In the genomic region with DNA sequence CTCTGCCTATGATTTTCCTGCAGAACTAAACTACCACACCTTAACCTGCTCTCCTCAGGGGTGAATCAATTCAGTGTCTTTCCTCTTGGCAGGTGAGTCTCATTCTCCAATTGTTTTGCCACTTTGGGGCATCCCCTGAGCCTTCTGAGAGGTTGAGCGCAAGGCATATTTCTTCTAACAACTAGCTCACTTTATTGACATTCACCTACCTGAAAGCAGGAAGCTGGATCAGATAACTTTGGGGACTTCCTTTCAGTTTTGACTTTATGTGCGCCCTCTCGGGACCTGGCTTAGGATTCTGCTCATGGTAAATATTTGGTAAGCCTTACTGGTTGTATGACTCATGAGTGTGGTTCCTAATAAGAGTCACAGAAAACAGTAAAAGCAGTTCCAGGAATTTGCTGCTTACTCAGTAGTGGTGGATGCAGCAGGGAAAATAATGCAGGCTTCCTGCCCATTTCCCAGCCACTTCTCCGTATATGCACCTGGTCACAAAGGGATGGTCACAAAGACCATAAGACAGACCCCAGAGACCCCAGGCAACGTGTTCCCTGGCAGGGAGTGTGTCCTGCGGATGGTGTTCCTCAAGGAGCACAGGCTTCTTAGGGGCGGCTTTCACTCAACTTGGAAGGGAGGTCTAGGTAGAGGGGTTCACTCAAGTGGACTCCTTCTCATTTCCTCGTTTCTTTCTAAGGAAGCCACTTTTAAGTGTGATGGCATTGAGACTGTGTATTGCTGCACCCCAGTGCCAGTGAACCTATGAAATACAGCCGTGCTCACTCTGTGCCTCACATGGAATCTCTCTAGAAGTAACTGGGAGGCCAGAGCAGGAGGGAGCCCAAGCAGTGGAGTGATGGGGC, we compare ENCODE assay signal across 8 cellular contexts. TPM values are rescaled to one million over a fixed set of nuclear protein-coding genes. Genes with fewer than 3 reads are reported as not detected.
DNase-seq lines count a peak whose midpoint lies in the region; ATAC-seq lines count a peak whose summit lies in the region.

No MANE protein-coding gene starts in this region.

- intact Hi-C loops in CD4-positive, alpha-beta memory T cell (cut with micrococcal nuclease), result no loop called here

- CTCF ChIA-PET in CD4-positive, alpha-beta memory T cell (lab: Charles Lee; ENCODE audit: partially characterized antibody), result interaction anchor here (0.9 to 2.7 kb wide), 3 partner anchors 19 to 57 kb away, joined by 3 to 7 read pairs (median 3); no protein-coding TSS in a partner anchor
- CTCF ChIA-PET in activated CD4-positive, alpha-beta memory T cell treated with anti-CD3 and anti-CD28 coated beads, Interleukin-2, amount 10 ng/mL, durations not matched to agents 7 days and 5 days (lab: Charles Lee), result interaction anchor here (0.7 to 3.8 kb wide), 12 partner anchors 16 to 273 kb away, joined by 3 to 27 read pairs (median 5); no protein-coding TSS in a partner anchor

- H3K27me3 Mint-ChIP-seq in CD4-positive, alpha-beta memory T cell, result peaks cover 3 to 6% of the 10 kb centered on the region in 2 donors
- no peaks in the 10 kb centered on the region for H3K27me3 Mint-ChIP-seq in activated CD4-positive, alpha-beta memory T cell treated with anti-CD3 and anti-CD28 coated beads, Interleukin-2, amount 10 ng/mL, durations not matched to agents 7 days and 5 days

- no peaks in the 10 kb centered on the region for H3K9me3 ChIP-seq in CD4-positive, alpha-beta memory T cell (ENCODE audit: control insufficient read depth in 1 of 2, low read length in 2 of 2)

- no peak overlapping the region for H3K4me3 ChIP-seq in CD4-positive, alpha-beta memory T cell (ENCODE audit: low read length in 2 of 2)

- peaks cover 19% of the 10 kb centered on the region for H3K4me1 ChIP-seq in CD4-positive, alpha-beta memory T cell (ENCODE audit: insufficient read depth, low read length)

- DNase-seq in CD4-positive, alpha-beta memory T cell, result no peak
- peak; percentile 67 for DNase-seq in activated CD4-positive, alpha-beta memory T cell treated with anti-CD3 and anti-CD28 coated beads, Interleukin-2, amount 10 ng/mL, durations not matched to agents 7 days and 5 days
- DNase-seq in left lobe of liver (ENCODE audit: low spot score) (no peak), SHP77 treated with DMSO at 0.1 percent for 48 hours (lab: John Stamatoyannopoulos, UW) (no peak)

- peaks cover 11 to 21% (median 17%) of the 10 kb centered on the region in 4 donors for H3K4me1 Mint-ChIP-seq in CD4-positive, alpha-beta memory T cell
- H3K4me1 Mint-ChIP-seq in activated CD4-positive, alpha-beta memory T cell treated with anti-CD3 and anti-CD28 coated beads, Interleukin-2, amount 10 ng/mL, durations not matched to agents 7 days and 5 days, result peaks cover 57% of the 10 kb centered on the region

- peak overlapping the region in 1 of 7 donors; percentile 70 for H3K27ac Mint-ChIP-seq in CD4-positive, alpha-beta memory T cell
- peak overlapping the region; percentile 92 for H3K27ac Mint-ChIP-seq in activated CD4-positive, alpha-beta memory T cell treated with anti-CD3 and anti-CD28 coated beads, Interleukin-2, amount 10 ng/mL, durations not matched to agents 7 days and 5 days

- H3K9me3 Mint-ChIP-seq in CD4-positive, alpha-beta memory T cell, result peaks cover 0 to 6% (median 2%) of the 10 kb centered on the region in 8 donors
- H3K9me3 Mint-ChIP-seq in activated CD4-positive, alpha-beta memory T cell treated with anti-CD3 and anti-CD28 coated beads, Interleukin-2, amount 10 ng/mL, durations not matched to agents 7 days and 5 days, result peaks cover 11% of the 10 kb centered on the region

- no peak overlapping the region for H3K27ac ChIP-seq in CD4-positive, alpha-beta memory T cell (ENCODE audit: low read depth, low read length)

- H3K36me3 ChIP-seq in CD4-positive, alpha-beta memory T cell (ENCODE audit: insufficient read depth, low read length), result no peaks in the 10 kb centered on the region

- no peaks in the 10 kb centered on the region for H3K27me3 ChIP-seq in CD4-positive, alpha-beta memory T cell (ENCODE audit: insufficient read depth, low read length)

- ATAC-seq in HG03045 (IDR thresholded peaks at IDR 0.05; ENCODE audit: unreplicated experiment), result peak; percentile 46
- ATAC-seq in left lobe of liver, result peak; percentile 51
- no peak for ATAC-seq in HG02759 (IDR thresholded peaks at IDR 0.05; ENCODE audit: unreplicated experiment)
- no peak for ATAC-seq in GM21360 (IDR thresholded peaks at IDR 0.05; ENCODE audit: unreplicated experiment)
- no peak for ATAC-seq in HG03521 (IDR thresholded peaks at IDR 0.05; ENCODE audit: unreplicated experiment)

- H3K4me3 Mint-ChIP-seq in CD4-positive, alpha-beta memory T cell, result peak overlapping the region in 7 of 8 donors; percentile 21 to 81 (median 49)
- H3K4me3 Mint-ChIP-seq in activated CD4-positive, alpha-beta memory T cell treated with anti-CD3 and anti-CD28 coated beads, Interleukin-2, amount 10 ng/mL, durations not matched to agents 7 days and 5 days, result peak overlapping the region; percentile 66

- peaks cover 0 to 20% of the 10 kb centered on the region in 2 donors for H3K36me3 Mint-ChIP-seq in CD4-positive, alpha-beta memory T cell
- H3K36me3 Mint-ChIP-seq in activated CD4-positive, alpha-beta memory T cell treated with anti-CD3 and anti-CD28 coated beads, Interleukin-2, amount 10 ng/mL, durations not matched to agents 7 days and 5 days (ENCODE audit: low read depth), result peaks cover 37% of the 10 kb centered on the region

- POLR2A ChIA-PET in CD4-positive, alpha-beta memory T cell (lab: Charles Lee; ENCODE audit: partially characterized antibody), result interaction anchor here (1.4 kb wide), 1 partner anchor 70 kb away, joined by 4 read pairs; the partner anchor contains the start of genes NSL1 and TATDN3
- POLR2A ChIA-PET in activated CD4-positive, alpha-beta memory T cell treated with anti-CD3 and anti-CD28 coated beads, Interleukin-2, amount 10 ng/mL, durations not matched to agents 7 days and 5 days (lab: Charles Lee), result interaction anchor here (0.8 to 2.6 kb wide), 12 partner anchors 17 to 71 kb away, joined by 3 to 10 read pairs (median 5); partner anchors contain the start of genes NSL1 and TATDN3

RNA-seq across cellular contexts. Expression of gene BATF3, which starts 22.0 kb away (rescaled TPM):
- total RNA-seq in CD4-positive, alpha-beta memory T cell, result 1 to 10 TPM in 1 of 2 experiments, under 1 TPM in 1; 0.64 to 1.0 TPM
- polyA plus RNA-seq in CD4-positive, alpha-beta memory T cell, result under 1 TPM in 1 of 2 donors, not detected in 1; 0.42 TPM
- 10 to 100 TPM; 56.5 to 56.7 TPM for total RNA-seq in activated CD4-positive, alpha-beta memory T cell treated with anti-CD3 and anti-CD28 coated beads, Interleukin-2, amount 10 ng/mL, durations not matched to agents 7 days and 5 days
- total RNA-seq in left lobe of liver, result 0.28 TPM

Comparison
In these comparisons a context has a peak if more than half of its experiments do, and no peak if none do; other contexts are left out.
1. ATAC-seq: peak in HG03045 (single experiment) and left lobe of liver (single experiment); none in HG02759 (single experiment), GM21360 (single experiment) and HG03521 (single experiment).
2. RNA of gene BATF3, which starts 22.0 kb away (total RNA-seq): 56.5 to 56.7 TPM in activated CD4-positive, alpha-beta memory T cell treated with anti-CD3 and anti-CD28 coated beads, Interleukin-2, amount 10 ng/mL, durations not matched to agents 7 days and 5 days; 0.64 to 1.0 TPM in CD4-positive, alpha-beta memory T cell and 0.28 TPM in left lobe of liver (single experiment); every median in the first group is over 10 times any median in the second.